8 cellular contexts compared by ENCODE assay signal in the genomic region with DNA sequence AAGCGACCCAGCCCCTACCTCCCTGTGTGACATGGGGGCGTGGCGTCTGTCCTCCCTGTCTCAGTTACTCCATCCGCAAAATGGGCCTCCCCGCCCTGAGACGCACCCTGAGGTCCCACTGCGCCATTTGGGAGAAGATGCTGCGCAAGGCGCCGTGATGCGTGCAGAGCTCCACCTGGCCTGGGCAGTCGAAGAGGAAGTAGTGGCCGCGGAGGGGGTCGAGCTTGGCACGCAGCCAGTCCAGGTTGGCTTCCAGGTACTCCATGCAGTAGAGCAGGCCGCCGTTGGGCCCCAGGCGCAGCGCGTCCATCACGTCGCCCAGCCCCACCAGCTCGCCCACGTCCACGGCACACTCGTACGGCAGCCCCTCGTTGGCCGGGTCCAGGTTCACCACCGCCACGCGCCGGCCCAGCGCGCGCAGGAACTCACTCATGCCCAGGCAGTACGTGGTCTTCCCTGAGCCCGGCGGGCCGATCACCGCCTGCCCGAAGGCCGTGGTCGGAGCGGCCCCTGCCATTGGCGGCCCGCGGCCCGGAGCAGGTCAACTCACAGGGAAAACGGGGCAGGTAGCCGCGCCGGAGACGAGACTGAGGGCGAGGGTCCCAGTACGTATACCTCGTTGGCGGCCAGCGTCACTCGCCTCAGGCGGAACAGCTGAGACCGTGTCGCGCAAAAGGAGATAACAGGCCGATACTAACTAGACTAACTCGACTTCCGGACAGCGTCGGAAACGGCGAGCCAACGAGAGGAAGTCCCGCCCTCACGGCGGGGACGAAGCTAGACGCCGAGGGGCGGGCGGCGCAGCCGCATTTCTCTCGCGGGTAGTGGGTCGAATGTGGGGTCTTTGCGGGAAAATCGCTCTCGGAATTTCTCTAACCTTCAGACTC. TPM values are rescaled to one million over a fixed set of nuclear protein-coding genes. Genes with fewer than 3 reads are reported as not detected.
DNase-seq lines count a peak whose midpoint lies in the region; ATAC-seq and TF ChIP-seq lines count a peak whose summit lies in the region.

A gene (minus strand): TSS at position 704 of the 887 bp plus-strand sequence. CDS start 187 bp downstream, at position 517.

- H3K27me3 ChIP-seq in mucosa of rectum (ENCODE audit: control insufficient read depth in 2 of 2, insufficient read depth in 2 of 2, low read length in 2 of 2), result no peaks in the 10 kb centered on the region

- no peak for TF ChIP-seq CTCF in epithelial cell of proximal tubule (conservative IDR thresholded peaks at IDR 0.05; ENCODE audit: low read depth, low read length)

- H3K9me3 ChIP-seq in mucosa of rectum (ENCODE audit: control insufficient read depth in 2 of 2, low read length in 2 of 2), result no peaks in the 10 kb centered on the region

- peak; percentile 77 for DNase-seq in COLO829 (ENCODE audit: low spot score)
- DNase-seq in HS-5 (ENCODE audit: low read depth), result peak; percentile 36
- DNase-seq in OCI-M2 (lab: John Stamatoyannopoulos, UW; ENCODE audit: unreplicated experiment), result peak; percentile 28
- DNase-seq in activated T-cell treated with anti-CD3 and anti-CD28 coated beads, Interleukin-2, amount 50 U/mL, for 1 hour, result peak; percentile 78
- DNase-seq in epithelial cell of proximal tubule (ENCODE audit: low read depth), result no peak
- peak; percentile 49 to 59 for DNase-seq in stimulated activated CD8-positive, alpha-beta memory T cell treated with anti-CD3 and anti-CD28 coated beads, Interleukin-4, amount 100 ng/mL, for 4 hours (ENCODE audit: low read depth in 2 of 2, low spot score in 1 of 2)

- H3K27ac ChIP-seq in mucosa of rectum (ENCODE audit: low read depth in 2 of 2, low read length in 2 of 2), result peak within 1 kb of the TSS; percentile 95 to 96

- H3K4me3 ChIP-seq in epithelial cell of proximal tubule (ENCODE audit: low read depth, low read length), result peak within 1 kb of the TSS; percentile 71
- peak within 1 kb of the TSS; percentile 90 to 91 for H3K4me3 ChIP-seq in mucosa of rectum (ENCODE audit: low read length in 2 of 2)

- H3K4me1 ChIP-seq in mucosa of rectum (ENCODE audit: control insufficient read depth in 2 of 2, insufficient read depth in 2 of 2, low read length in 2 of 2), result peaks cover 11 to 18% of the 10 kb centered on the region in 2 donors

- peaks cover 45 to 49% of the 10 kb centered on the region in 2 donors for H3K36me3 ChIP-seq in mucosa of rectum (ENCODE audit: control insufficient read depth in 2 of 2, insufficient read depth in 2 of 2, low read length in 2 of 2)

- peak within 1 kb of the TSS; percentile 96 to 97 for H3K9ac ChIP-seq in mucosa of rectum (ENCODE audit: low read depth in 1 of 2, low read length in 2 of 2)

- ATAC-seq in GM19467 (IDR thresholded peaks at IDR 0.05; ENCODE audit: unreplicated experiment), result peak; percentile 84

RNA-seq across cellular contexts. Expression of the gene that starts here (rescaled TPM):
- 10.9 and 14.6 TPM in 2 replicates for total RNA-seq in epithelial cell of proximal tubule
